Comparison of ENCODE assay signal across 22 cellular contexts in the genomic region with DNA sequence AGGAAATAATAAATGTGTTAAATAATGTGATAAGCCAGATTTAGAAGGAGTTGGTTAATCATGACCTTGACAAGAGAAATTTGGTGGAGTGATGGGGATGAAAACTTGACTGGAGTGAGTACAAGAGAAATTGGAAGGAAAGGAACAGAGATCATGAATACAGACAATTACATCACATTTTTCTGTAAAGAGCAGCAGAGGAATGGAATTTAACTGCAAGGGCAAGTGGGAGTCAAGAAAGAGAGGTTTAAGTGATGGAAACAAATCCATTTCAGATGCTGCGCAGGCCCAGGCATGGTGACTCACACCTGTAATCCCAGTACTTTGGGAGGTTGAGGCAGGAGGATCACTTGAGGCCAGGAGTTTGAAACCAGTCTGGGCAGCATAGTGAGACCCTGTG.
"Had no signal": no experiment of that assay in that cellular context is flagged by ENCODE, and none has a peak within 500 bp of the region (broad histone marks: within the 10 kb centered on the region; RNA-seq: fewer than 3 reads in every experiment).

No MANE protein-coding gene starts in this region.

- H3K9ac ChIP-seq: neural progenitor cell had no signal

- H3K4me2 ChIP-seq: neural progenitor cell had no signal

- H3K36me3 ChIP-seq: left ventricle myocardium inferior, lower lobe of right lung, neural progenitor cell, ovary, right atrium auricular region, tibial nerve, upper lobe of right lung, vagina had no signal

- H3K27ac ChIP-seq: foreskin keratinocyte, left ventricle myocardium inferior, lower lobe of right lung, neural progenitor cell, ovary, right atrium auricular region, sigmoid colon, skin epidermis, testis, tibial nerve, upper lobe of right lung, vagina had no signal

- H2AFZ ChIP-seq: neural progenitor cell had no signal

- H3K4me1 ChIP-seq: foreskin keratinocyte, left ventricle myocardium inferior, lower lobe of right lung, neural progenitor cell, right atrium auricular region, sigmoid colon, testis, tibial nerve, upper lobe of right lung, vagina had no signal

- H3K4me3 ChIP-seq: left ventricle myocardium inferior, lower lobe of right lung, neural progenitor cell, ovary, right atrium auricular region, sigmoid colon, skin epidermis, testis, tibial nerve, upper lobe of right lung, vagina had no signal

- H3K9me3 ChIP-seq: left ventricle myocardium inferior, lower lobe of right lung, ovary, right atrium auricular region, sigmoid colon, testis, tibial nerve, upper lobe of right lung, vagina had no signal

- H3K27me3 ChIP-seq: foreskin keratinocyte, neural progenitor cell, ovary, right atrium auricular region, sigmoid colon, testis, tibial nerve, upper lobe of right lung, vagina had no signal

- DNase-seq: effector memory CD4-positive, alpha-beta T cell; foreskin keratinocyte; immature natural killer cell; kidney; left cardiac atrium; left ventricle myocardium inferior; lower lobe of right lung; natural killer cell; nucleus accumbens; ovary; sigmoid colon; stimulated activated CD4-positive, alpha-beta T cell treated with anti-CD3 and anti-CD28 coated beads, Interleukin-2, amount 100 ng/mL, for 24 hours; stimulated activated CD4-positive, alpha-beta T cell treated with anti-CD3 and anti-CD28 coated beads, Interleukin-4, amount 100 ng/mL, for 4 hours; stimulated activated naive B cell treated with anti-CD40 and anti-IgM and Interleukin-4, amounts not matched to agents 10 μg/mL and 1 μg/mL and 100 μg/mL, for 72 hours; stimulated activated naive CD8-positive, alpha-beta T cell treated with anti-CD3 and anti-CD28 coated beads, Interleukin-15, amount 100 ng/mL, for 72 hours; testis; upper lobe of right lung had no signal
